ENCODE assay signal across 28 cellular contexts in the genomic region with DNA sequence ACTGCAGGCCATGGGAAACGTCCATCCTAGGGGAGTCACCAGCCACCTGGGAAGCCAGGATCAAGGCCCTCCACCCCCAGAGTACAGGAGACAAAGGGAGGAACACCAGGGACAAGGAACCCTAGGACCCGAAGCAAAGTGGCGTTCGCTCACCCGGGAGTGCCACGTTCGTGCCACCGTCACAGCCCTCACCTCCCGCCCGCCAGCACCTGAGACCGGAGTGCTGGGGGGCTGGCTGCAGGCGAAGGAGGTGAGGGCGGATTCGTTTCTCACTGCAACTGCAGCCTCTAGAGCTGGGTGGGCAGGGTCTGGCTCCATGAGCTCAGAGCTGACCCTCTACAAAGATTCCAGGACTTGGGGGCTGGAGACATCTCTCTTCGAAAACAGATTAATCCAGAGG. TPM values are rescaled to one million over a fixed set of nuclear protein-coding genes. Genes with fewer than 3 reads are reported as not detected.
DNase-seq lines count a peak whose midpoint lies in the region; ATAC-seq, FAIRE-seq and TF ChIP-seq lines count a peak whose summit lies in the region.
"Had no signal": no experiment of that assay in that cellular context is flagged by ENCODE, and none has a peak within 500 bp of the region (broad histone marks: within the 10 kb centered on the region; RNA-seq: fewer than 3 reads in every experiment).

No MANE protein-coding gene starts in this region.

- H4K91ac ChIP-seq in H9 (ENCODE audit: insufficient read length, low read depth, low read length) = peak overlapping the region; percentile 27

- no peaks in the 10 kb centered on the region for H3K9me3 ChIP-seq in H9 (ENCODE audit: control insufficient read depth, low read depth, low read length)
- no peaks in the 10 kb centered on the region for H3K9me3 ChIP-seq in GM12878 (replicated peaks; ENCODE audit: control insufficient read depth, insufficient read depth, low read length)
- no peaks in the 10 kb centered on the region for H3K9me3 ChIP-seq in osteoblast (ENCODE audit: low read depth, low read length)
- H3K9me3 ChIP-seq: BLaER1, HAP-1, SJSA1 had no signal

- no peak overlapping the region for H3K4ac ChIP-seq in H9 (ENCODE audit: low read depth, low read length)

- intact Hi-C loops in activated CD4-positive, alpha-beta T cell treated with anti-CD3 and anti-CD28 coated beads, Interleukin-2, amount 10 ng/mL, durations not matched to agents 24 days and 14 days (cut with micrococcal nuclease) = no loop called here
- intact Hi-C loops in GM12878 (cut with micrococcal nuclease; ENCODE audit: unreplicated experiment) = no loop called here

- no peak overlapping the region for H3T11ph ChIP-seq in H9 (ENCODE audit: low read length)

- H2BK20ac ChIP-seq in H9 (ENCODE audit: low read depth, low read length, poor library complexity, severe bottlenecking) = no peak overlapping the region

- no peaks in the 10 kb centered on the region for H3K27me3 Mint-ChIP-seq in activated CD4-positive, alpha-beta T cell treated with anti-CD3 and anti-CD28 coated beads, Interleukin-2, amount 10 ng/mL, durations not matched to agents 24 days and 14 days
- H3K27me3 Mint-ChIP-seq in H9 (ENCODE audit: low read depth) = no peaks in the 10 kb centered on the region
- H3K27me3 Mint-ChIP-seq: CD4-positive, alpha-beta T cell; IgD-negative memory B cell had no signal

- no peak overlapping the region for H2AFZ ChIP-seq in H9 (ENCODE audit: low read length)
- H2AFZ ChIP-seq in GM12878 (ENCODE audit: control insufficient read depth, low read depth, low read length) = no peak overlapping the region
- H2AFZ ChIP-seq in osteoblast (ENCODE audit: low read length) = no peak overlapping the region

- no peak overlapping the region for H3K4me3 Mint-ChIP-seq in activated CD4-positive, alpha-beta T cell treated with anti-CD3 and anti-CD28 coated beads, Interleukin-2, amount 10 ng/mL, durations not matched to agents 24 days and 14 days
- H3K4me3 Mint-ChIP-seq in H9 = no peak overlapping the region
- H3K4me3 Mint-ChIP-seq: CD4-positive, alpha-beta T cell had no signal

- no peak for TF ChIP-seq EP300 in GM12878 (IDR thresholded peaks at IDR 0.05; ENCODE audit: borderline replicate concordance in 1 of 2, control insufficient read depth in 1 of 2, low read depth in 2 of 2, low read length in 2 of 2)

- SMC1A ChIA-PET in GM12878 (lab: Charles Lee; ENCODE audit: uncharacterized antibody, unreplicated experiment) = interaction anchor here (0.9 to 6.4 kb wide), 4 partner anchors 24 to 110 kb away, joined by 3 to 108 read pairs (median 24); no protein-coding TSS in a partner anchor

- peaks cover 56% of the 10 kb centered on the region for H3K4me1 Mint-ChIP-seq in activated CD4-positive, alpha-beta T cell treated with anti-CD3 and anti-CD28 coated beads, Interleukin-2, amount 10 ng/mL, durations not matched to agents 24 days and 14 days
- peaks cover 15 to 18% of the 10 kb centered on the region in 2 experiments for H3K4me1 Mint-ChIP-seq in H9

- H2BK12ac ChIP-seq in H9 (ENCODE audit: insufficient read length, low read depth, low read length) = no peak overlapping the region

- POLR2A ChIA-PET in GM12878 (lab: Charles Lee) = interaction anchor here (1.2 to 4.6 kb wide), 4 partner anchors 10 to 104 kb away, joined by 4 to 24 read pairs (median 14); no protein-coding TSS in a partner anchor

- no peak for FAIRE-seq in GM12878 (lab: Jason Lieb, UNC)
- FAIRE-seq: A204.1, GM12891 had no signal

- no peak for ATAC-seq in GM12878
- no peak for ATAC-seq in GM18498 (IDR thresholded peaks at IDR 0.05; ENCODE audit: unreplicated experiment)
- no peak for ATAC-seq in HG03571 (IDR thresholded peaks at IDR 0.05; ENCODE audit: unreplicated experiment)

- no peak overlapping the region for H3K27ac ChIP-seq in H9 (ENCODE audit: insufficient read length, low read depth, low read length)
- peak overlapping the region; percentile 38 for H3K27ac ChIP-seq in GM12878 (ENCODE audit: control insufficient read depth, insufficient read depth)
- H3K27ac ChIP-seq in osteoblast (ENCODE audit: low read depth, low read length) = no peak overlapping the region
- H3K27ac ChIP-seq: BLaER1, KMS-11, SJSA1 had no signal

- WGBS in H9 (ENCODE audit: extremely low coverage, insufficient read length, low lambda C conversion rate) = no CpG with 5 or more reads among the region's 15 CpGs
- 90% methylated on average over 14 of the region's 15 CpGs for WGBS in GM12878 (ENCODE audit: insufficient coverage, insufficient replicate concordance, low lambda C conversion rate, missing lambda C conversion rate)

- H3K14ac ChIP-seq in H9 (ENCODE audit: insufficient read depth, low read length) = no peak overlapping the region

- H3K4me1 ChIP-seq in H9 (ENCODE audit: insufficient read depth, low read length) = no peaks in the 10 kb centered on the region
- peaks cover 81% of the 10 kb centered on the region for H3K4me1 ChIP-seq in GM12878 (ENCODE audit: control insufficient read depth, insufficient read depth, low read length)
- peaks cover 2% of the 10 kb centered on the region for H3K4me1 ChIP-seq in osteoblast (ENCODE audit: insufficient read depth, low read length)
- H3K4me1 ChIP-seq: SJSA1 had no signal

- no TSS peak for BruUV-seq in GM12878 (replicated peaks; lab: Mats Ljungman, UMichigan)

- TF ChIP-seq RAD21 in GM12878 (IDR thresholded peaks at IDR 0.05; ENCODE audit: insufficient read depth, low read depth, low read length) = no peak

- TF ChIP-seq CTCF in H9 (conservative IDR thresholded peaks at IDR 0.05) (no peak), GM12878 (IDR thresholded peaks at IDR 0.05 in 2 of 3, conservative IDR thresholded peaks at IDR 0.05 in 1 of 3; ENCODE audit: control insufficient read depth in 2 of 3, extremely low read depth in 1 of 3, insufficient read depth in 1 of 3, low read depth in 3 of 3, low read length in 3 of 3) (no peak), osteoblast (IDR thresholded peaks at IDR 0.05; ENCODE audit: extremely low read depth, low read depth, low read length) (no peak)

- no peaks in the 10 kb centered on the region for H3K9me3 Mint-ChIP-seq in activated CD4-positive, alpha-beta T cell treated with anti-CD3 and anti-CD28 coated beads, Interleukin-2, amount 10 ng/mL, durations not matched to agents 24 days and 14 days
- no peaks in the 10 kb centered on the region for H3K9me3 Mint-ChIP-seq in H9
- H3K9me3 Mint-ChIP-seq: CD4-positive, alpha-beta T cell; IgD-negative memory B cell had no signal

- RAD21 ChIA-PET in GM12878 (lab: Charles Lee; ENCODE audit: unreplicated experiment) = interaction anchor here (1.2 to 4.9 kb wide), 4 partner anchors 10 to 107 kb away, joined by 3 to 52 read pairs (median 22); no protein-coding TSS in a partner anchor

- CTCF ChIA-PET in GM12878 (lab: Yijun Ruan, JAX) = interaction anchor here (0.6 to 5.0 kb wide), 4 partner anchors 11 to 113 kb away, joined by 3 to 43 read pairs (median 4); no protein-coding TSS in a partner anchor

- H3K36me3 ChIP-seq in GM12878 (ENCODE audit: control insufficient read depth in 2 of 2, insufficient read depth in 2 of 2, low read length in 1 of 2) (no peaks in the 10 kb centered on the region), osteoblast (ENCODE audit: insufficient read depth, low read length) (no peaks in the 10 kb centered on the region)
- H3K36me3 ChIP-seq: BLaER1, HAP-1, SJSA1 had no signal

- H3K18ac ChIP-seq in H9 (ENCODE audit: insufficient read length, low read depth, low read length) = peak overlapping the region; percentile 29

- no peaks in the 10 kb centered on the region for H4K20me1 ChIP-seq in H9 (ENCODE audit: control insufficient read depth, insufficient read depth, insufficient read length)
- no peaks in the 10 kb centered on the region for H4K20me1 ChIP-seq in GM12878 (ENCODE audit: control insufficient read depth, insufficient read depth)
- H4K20me1 ChIP-seq in osteoblast (ENCODE audit: insufficient read depth, low read length) = no peaks in the 10 kb centered on the region
- H4K20me1 ChIP-seq: BLaER1 had no signal

- H3K27ac Mint-ChIP-seq in activated CD4-positive, alpha-beta T cell treated with anti-CD3 and anti-CD28 coated beads, Interleukin-2, amount 10 ng/mL, durations not matched to agents 24 days and 14 days = peak overlapping the region; percentile 11
- H3K27ac Mint-ChIP-seq in H9 = no peak overlapping the region
- H3K27ac Mint-ChIP-seq: CD4-positive, alpha-beta T cell; IgD-negative memory B cell had no signal

- H2BK5ac ChIP-seq in H9 (ENCODE audit: insufficient read length, low read length) = no peak overlapping the region

- H2AK5ac ChIP-seq in H9 (ENCODE audit: insufficient read length, low read length) = no peak overlapping the region

- H3K4me2 ChIP-seq in H9 (ENCODE audit: insufficient read depth, insufficient read length, low read length) = no peak overlapping the region
- no peak overlapping the region for H3K4me2 ChIP-seq in GM12878 (ENCODE audit: control insufficient read depth, insufficient read depth)
- no peak overlapping the region for H3K4me2 ChIP-seq in osteoblast (ENCODE audit: insufficient read depth, low read length)
- H3K4me2 ChIP-seq: BLaER1, KMS-11 had no signal

- DNase-seq in activated CD4-positive, alpha-beta T cell treated with anti-CD3 and anti-CD28 coated beads, Interleukin-2, amount 10 ng/mL, durations not matched to agents 24 days and 14 days = peak; percentile 54
- no peak for DNase-seq in activated CD4-positive, alpha-beta T cell treated with anti-CD3 and anti-CD28 coated beads for 1 hour
- DNase-seq in H9 (no peak), GM12878 (ENCODE audit: low read depth, low spot score) (no peak), osteoblast (ENCODE audit: insufficient read length, low spot score, missing footprints) (peak; percentile 37)
- DNase-seq: CD4-positive, alpha-beta T cell; COR-L47; EL; GDM1; NCI-H1092; NCI-H1417 treated with DMSO at 0.1 percent for 48 hours; NCI-H1694 treated with DMSO at 0.1 percent for 48 hours; NCI-H2081; NCI-H2227 treated with DMSO at 0.1 percent for 48 hours; NCI-H526 treated with DMSO at 0.1 percent for 48 hours; Right ventricle myocardium superior; RPMI8226 had no signal

- no peaks in the 10 kb centered on the region for H3K27me3 ChIP-seq in H9 (ENCODE audit: insufficient read depth, low read length)
- no peaks in the 10 kb centered on the region for H3K27me3 ChIP-seq in GM12878 (replicated peaks in 1 of 2; ENCODE audit: control insufficient read depth in 2 of 2, insufficient read depth in 2 of 2, low read length in 1 of 2)
- no peaks in the 10 kb centered on the region for H3K27me3 ChIP-seq in osteoblast (ENCODE audit: insufficient read depth, low read length)
- H3K27me3 ChIP-seq: BLaER1, SJSA1 had no signal

- no peaks in the 10 kb centered on the region for H3K36me3 Mint-ChIP-seq in activated CD4-positive, alpha-beta T cell treated with anti-CD3 and anti-CD28 coated beads, Interleukin-2, amount 10 ng/mL, durations not matched to agents 24 days and 14 days (ENCODE audit: low read depth)
- no peaks in the 10 kb centered on the region for H3K36me3 Mint-ChIP-seq in H9 (ENCODE audit: insufficient read depth in 1 of 3, low read depth in 3 of 3)

- H3K9ac ChIP-seq in H9 (ENCODE audit: extremely low read depth, insufficient read length, low read length) (no peak overlapping the region), GM12878 (ENCODE audit: control insufficient read depth, insufficient read depth, low read length) (no peak overlapping the region)
- H3K9ac ChIP-seq: BLaER1, KMS-11 had no signal

- H2BK120ac ChIP-seq in H9 (ENCODE audit: low read depth, low read length, poor library complexity, severe bottlenecking) = no peak overlapping the region

- no peak overlapping the region for H4K5ac ChIP-seq in H9 (ENCODE audit: insufficient read length, low read depth, low read length)

- TF ChIP-seq POLR2A in GM12878 (IDR thresholded peaks at IDR 0.05; ENCODE audit: low read depth, low read length) = no peak

- in situ Hi-C loops in GM12878 (cut with MboI) = no loop called here

- H3K56ac ChIP-seq in H9 (ENCODE audit: insufficient read length, low read depth, low read length) = no peak overlapping the region

- no peaks in the 10 kb centered on the region for H3K23me2 ChIP-seq in H9 (ENCODE audit: insufficient read length, low read depth, low read length, poor library complexity, severe bottlenecking)

- H3K23ac ChIP-seq in H9 (ENCODE audit: insufficient read length, low read depth, low read length) = no peak overlapping the region

- no peak overlapping the region; the same call in 1 of the 2 replicates for H2BK15ac ChIP-seq in H9 (ENCODE audit: low read depth, low read length)

- no peak overlapping the region for H4K8ac ChIP-seq in H9 (replicated peaks; ENCODE audit: insufficient read length, low read depth, low read length)

- H3K4me3 ChIP-seq in GM12878 (no peak overlapping the region), osteoblast (ENCODE audit: insufficient read depth, low read length) (no peak overlapping the region)
- H3K4me3 ChIP-seq: BLaER1, HAP-1, SJSA1 had no signal

- H3K79me2 ChIP-seq in H9 (ENCODE audit: insufficient read depth, low read length) (no peaks in the 10 kb centered on the region), GM12878 (ENCODE audit: control insufficient read depth, insufficient read depth, low read length) (no peaks in the 10 kb centered on the region; the same call in 1 of the 2 replicates), osteoblast (ENCODE audit: insufficient read depth, low read length) (no peaks in the 10 kb centered on the region)

- no peaks in the 10 kb centered on the region for H3K79me1 ChIP-seq in H9 (ENCODE audit: insufficient read depth, low read depth, low read length, poor library complexity, severe bottlenecking)

RNA-seq across cellular contexts. Expression of a gene that starts 26.3 kb away (rescaled TPM):
- total RNA-seq in activated CD4-positive, alpha-beta T cell treated with anti-CD3 and anti-CD28 coated beads, Interleukin-2, amount 10 ng/mL, durations not matched to agents 24 days and 14 days = not detected in 2 replicates
- total RNA-seq in H9 (2021) = 1.6 and 2.2 TPM in 2 replicates
- total RNA-seq in GM12878 (2013; cell fraction: nucleolus; rRNA removed) = not detected in 2 replicates
- total RNA-seq in GM12878 (2014; rRNA removed) = not detected in 2 replicates
- not detected in 2 replicates for total RNA-seq in GM12878 (2014; rRNA removed; fragmentation: Illumina TruSeq; extraction: Trizol)
- total RNA-seq in GM12878 (2021) = not detected in 2 replicates
- polyA plus RNA-seq in GM12878 (2011; ENCODE audit: low read depth) = not detected
- not detected in 2 replicates for polyA plus RNA-seq in GM12878 (2011; rRNA removed)
- polyA plus RNA-seq in GM12878 (2011; cell fraction: cytosol; rRNA removed) = not detected in 2 replicates
- polyA plus RNA-seq in GM12878 (2011; cell fraction: nucleus; rRNA removed) = not detected in 2 replicates
- 0.17 TPM in 1 of 2 replicates, not detected in the other for polyA plus RNA-seq in GM12878 (2012)
- polyA plus RNA-seq in GM12878 (2014; fragmentation: Illumina TruSeq; extraction: Trizol) = not detected in 2 replicates
- under 1 TPM in 1 of 2 experiments, not detected in 1; 0.26 TPM for polyA plus RNA-seq in GM12878 (2014; fragmentation: Nextera tagmentation; extraction: Ambion mirVana)
- polyA plus RNA-seq in GM12878 (2014; rRNA removed) = not detected in 2 replicates
- polyA plus RNA-seq in GM12878 (2016; fragmentation: Nextera tagmentation; extraction: Ambion mirVana) = not detected
- not detected in 2 replicates for polyA minus RNA-seq in GM12878 (2011; rRNA and poly(A)+ RNA removed)
- polyA minus RNA-seq in GM12878 (2011; cell fraction: cytosol; rRNA and poly(A)+ RNA removed) = not detected in 2 replicates
- polyA minus RNA-seq in GM12878 (2011; cell fraction: nucleus; rRNA and poly(A)+ RNA removed) = not detected in 2 replicates
- not detected in 2 replicates for total RNA-seq in osteoblast
- total RNA-seq: CD4-positive, alpha-beta T cell; NCI-H460; Right ventricle myocardium superior; SJSA1 had no signal
- polyA plus RNA-seq: AG04450 had no signal

RNA-seq across cellular contexts. Expression of a gene that starts 31.5 kb away (rescaled TPM):
- total RNA-seq in activated CD4-positive, alpha-beta T cell treated with anti-CD3 and anti-CD28 coated beads, Interleukin-2, amount 10 ng/mL, durations not matched to agents 24 days and 14 days = not detected in 2 replicates
- total RNA-seq in H9 (2021) (5.6 and 6.5 TPM in 2 replicates), GM12878 (2014; rRNA removed) (not detected in 2 replicates), GM12878 (2014; rRNA removed; fragmentation: Illumina TruSeq; extraction: Trizol) (0.18 TPM in 1 of 2 replicates, not detected in the other), GM12878 (2021) (not detected in 2 replicates), osteoblast (not detected in 2 replicates)
- total RNA-seq in GM12878 (2013; cell fraction: nucleolus; rRNA removed) = not detected in 2 replicates
- polyA plus RNA-seq in GM12878 (2011; ENCODE audit: low read depth) = 0.62 TPM
- polyA plus RNA-seq in GM12878 (2011; rRNA removed) (not detected in 2 replicates), GM12878 (2014; fragmentation: Illumina TruSeq; extraction: Trizol) (not detected in 2 replicates), GM12878 (2014; fragmentation: Nextera tagmentation; extraction: Ambion mirVana) (1 to 10 TPM in 1 of 2 experiments, under 1 TPM in 1; 0.99 to 2.1 TPM), GM12878 (2014; rRNA removed) (not detected in 2 replicates), GM12878 (2016; fragmentation: Nextera tagmentation; extraction: Ambion mirVana) (1 to 10 TPM; 2.2 to 3.9 TPM)
- polyA plus RNA-seq in GM12878 (2011; cell fraction: cytosol; rRNA removed) = not detected in 2 replicates
- not detected in 2 replicates for polyA plus RNA-seq in GM12878 (2011; cell fraction: nucleus; rRNA removed)
- 2.2 and 3.2 TPM in 2 replicates for polyA plus RNA-seq in GM12878 (2012)
- not detected in 2 replicates for polyA minus RNA-seq in GM12878 (2011; rRNA and poly(A)+ RNA removed)
- polyA minus RNA-seq in GM12878 (2011; cell fraction: cytosol; rRNA and poly(A)+ RNA removed) = not detected in 2 replicates
- polyA minus RNA-seq in GM12878 (2011; cell fraction: nucleus; rRNA and poly(A)+ RNA removed) = not detected in 2 replicates
- total RNA-seq: CD4-positive, alpha-beta T cell; NCI-H460; Right ventricle myocardium superior; SJSA1 had no signal
- polyA plus RNA-seq: AG04450 had no signal

Comparison
In these comparisons a context has a peak if more than half of its experiments do, and no peak if none do; other contexts are left out.
1. DNase-seq: peak in activated CD4-positive, alpha-beta T cell treated with anti-CD3 and anti-CD28 coated beads, Interleukin-2, amount 10 ng/mL, durations not matched to agents 24 days and 14 days (single experiment) and osteoblast (single experiment); none in activated CD4-positive, alpha-beta T cell treated with anti-CD3 and anti-CD28 coated beads for 1 hour (single experiment), H9 (single experiment) and GM12878 (single experiment).